9 cellular contexts compared by ENCODE assay signal in the genomic region with DNA sequence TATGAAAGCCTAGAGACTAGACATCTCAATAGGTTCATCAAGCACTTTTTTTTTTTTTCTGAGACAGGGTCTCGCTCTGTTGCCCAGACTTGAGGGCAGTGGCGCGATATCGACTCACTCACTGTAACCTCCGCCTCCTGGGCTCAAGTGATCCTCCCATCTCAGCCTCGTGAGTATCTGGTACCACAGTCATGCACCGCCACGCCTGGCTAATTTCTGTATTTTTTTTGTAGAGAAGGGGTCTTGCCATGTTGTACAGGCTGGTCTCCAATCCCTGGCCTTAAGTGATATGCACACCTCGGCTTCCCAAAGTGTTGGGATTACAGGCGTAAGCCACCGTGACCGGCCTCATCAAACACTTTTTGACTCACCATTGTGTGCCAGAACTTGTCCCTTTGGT. TPM values are rescaled to one million over a fixed set of nuclear protein-coding genes. Genes with fewer than 3 reads are reported as not detected.
DNase-seq lines count a peak whose midpoint lies in the region; ATAC-seq and TF ChIP-seq lines count a peak whose summit lies in the region.
"Had no signal": no experiment of that assay in that cellular context is flagged by ENCODE, and none has a peak within 500 bp of the region (broad histone marks: within the 10 kb centered on the region; RNA-seq: fewer than 3 reads in every experiment).

No MANE protein-coding gene starts in this region.

- DNase-seq in BJ (ENCODE audit: low read depth) (no peak), astrocyte of the spinal cord (ENCODE audit: low read depth, low spot score) (no peak), mesothelial cell of epicardium (ENCODE audit: low spot score in 2 of 2, unreplicated experiment in 2 of 2) (no peak), iPS-NIHi7 (ENCODE audit: extremely low spot score) (no peak), AG08396 (ENCODE audit: low spot score) (no peak), A172 (ENCODE audit: low spot score) (no peak)

- peak overlapping the region; percentile 97 for H3K4me3 Mint-ChIP-seq in mesothelial cell of epicardium

- CTCF ChIA-PET in BJ (lab: Yijun Ruan, JAX): interaction anchor here (0.7 to 2.7 kb wide), 6 partner anchors 10 to 157 kb away, joined by 3 to 12 read pairs (median 4); partner anchors contain the start of genes MEF2D and NAXE

- peak overlapping the region; percentile 98 for H3K27ac Mint-ChIP-seq in mesothelial cell of epicardium

- POLR2A ChIA-PET in BJ (lab: Charles Lee): no interaction called here

- TF ChIP-seq CTCF in BJ (IDR thresholded peaks at IDR 0.05; ENCODE audit: insufficient read depth, low read depth, low read length) (no peak), astrocyte of the spinal cord (IDR thresholded peaks at IDR 0.05; ENCODE audit: low read depth, low read length) (no peak), mesothelial cell of epicardium (IDR thresholded peaks at IDR 0.05; ENCODE audit: unreplicated experiment) (no peak)

- in situ Hi-C loops in astrocyte of the spinal cord (cut with HindIII; ENCODE audit: low sequenced_read_pairs): no loop called here

- no peaks in the 10 kb centered on the region for H3K27me3 Mint-ChIP-seq in mesothelial cell of epicardium (ENCODE audit: low read depth)

- peak; percentile 30 for ATAC-seq in HG02885 (IDR thresholded peaks at IDR 0.05; ENCODE audit: poor library complexity, unreplicated experiment)
- no peak for ATAC-seq in HG02973 (IDR thresholded peaks at IDR 0.05; ENCODE audit: unreplicated experiment)

- no peaks in the 10 kb centered on the region for H3K27me3 ChIP-seq in BJ (ENCODE audit: control insufficient read depth, insufficient read depth, low read length)

- no peaks in the 10 kb centered on the region for H3K9me3 Mint-ChIP-seq in mesothelial cell of epicardium

- peaks cover 9% of the 10 kb centered on the region for H3K36me3 Mint-ChIP-seq in mesothelial cell of epicardium

- peak overlapping the region; percentile 64 for H3K4me3 ChIP-seq in BJ (ENCODE audit: low read depth, low read length)
- H3K4me3 ChIP-seq in astrocyte of the spinal cord (ENCODE audit: low read depth, low read length): peak overlapping the region; percentile 82

- peaks cover 4% of the 10 kb centered on the region for H3K36me3 ChIP-seq in BJ (ENCODE audit: control insufficient read depth, insufficient read depth, low read length)

- peaks cover 23% of the 10 kb centered on the region for H3K4me1 Mint-ChIP-seq in mesothelial cell of epicardium

RNA-seq across cellular contexts. Expression of gene GPATCH4, which starts 0.6 kb away (rescaled TPM):
- polyA plus RNA-seq in BJ (2011; rRNA removed): 21.2 and 23.9 TPM in 2 replicates
- polyA minus RNA-seq in BJ (2011; rRNA and poly(A)+ RNA removed): 11.4 and 11.5 TPM in 2 replicates
- total RNA-seq in mesothelial cell of epicardium: 22.7 to 24.0 TPM (median 23.6 TPM) in 3 replicates
- 53.1 and 54.1 TPM in 2 replicates for total RNA-seq in A172 (2014; rRNA removed; shearing (Covaris generic))

RNA-seq across cellular contexts. Expression of gene NAXE, which starts 10.3 kb away (rescaled TPM):
- 37.8 and 63.3 TPM in 2 replicates for polyA plus RNA-seq in BJ (2011; rRNA removed)
- 23.8 and 29.9 TPM in 2 replicates for polyA minus RNA-seq in BJ (2011; rRNA and poly(A)+ RNA removed)
- 99.1 to 105 TPM (median 104 TPM) in 3 replicates for total RNA-seq in mesothelial cell of epicardium
- total RNA-seq in A172 (2014; rRNA removed; shearing (Covaris generic)): 174 and 204 TPM in 2 replicates

RNA-seq across cellular contexts. Expression of gene HAPLN2, which starts 17.3 kb away (rescaled TPM):
- polyA plus RNA-seq in BJ (2011; rRNA removed): not detected in 2 replicates
- polyA minus RNA-seq in BJ (2011; rRNA and poly(A)+ RNA removed): not detected in 2 replicates
- 0.76 to 1.2 TPM (median 1.2 TPM) in 3 replicates for total RNA-seq in mesothelial cell of epicardium
- total RNA-seq in A172 (2014; rRNA removed; shearing (Covaris generic)): 0.26 TPM in 1 of 2 replicates, not detected in the other
- total RNA-seq: renal cortical epithelial cell had no signal

RNA-seq across cellular contexts. Expression of gene TTC24, which starts 22.4 kb away (rescaled TPM):
- polyA plus RNA-seq in BJ (2011; rRNA removed): not detected in 2 replicates
- not detected in 2 replicates for polyA minus RNA-seq in BJ (2011; rRNA and poly(A)+ RNA removed)
- total RNA-seq in mesothelial cell of epicardium: not detected in 3 replicates
- total RNA-seq in A172 (2014; rRNA removed; shearing (Covaris generic)): not detected in 2 replicates
- total RNA-seq: renal cortical epithelial cell had no signal

RNA-seq across cellular contexts. Expression of gene IQGAP3, which starts 29.5 kb away (rescaled TPM):
- polyA plus RNA-seq in BJ (2011; rRNA removed): 16.9 and 28.1 TPM in 2 replicates
- polyA minus RNA-seq in BJ (2011; rRNA and poly(A)+ RNA removed): 23.5 and 30.5 TPM in 2 replicates
- total RNA-seq in mesothelial cell of epicardium: 13.9 to 17.6 TPM (median 15.3 TPM) in 3 replicates
- total RNA-seq in A172 (2014; rRNA removed; shearing (Covaris generic)): 58.9 and 66.2 TPM in 2 replicates
